Comparison of ENCODE assay signal across 1 cellular context in the genomic region with DNA sequence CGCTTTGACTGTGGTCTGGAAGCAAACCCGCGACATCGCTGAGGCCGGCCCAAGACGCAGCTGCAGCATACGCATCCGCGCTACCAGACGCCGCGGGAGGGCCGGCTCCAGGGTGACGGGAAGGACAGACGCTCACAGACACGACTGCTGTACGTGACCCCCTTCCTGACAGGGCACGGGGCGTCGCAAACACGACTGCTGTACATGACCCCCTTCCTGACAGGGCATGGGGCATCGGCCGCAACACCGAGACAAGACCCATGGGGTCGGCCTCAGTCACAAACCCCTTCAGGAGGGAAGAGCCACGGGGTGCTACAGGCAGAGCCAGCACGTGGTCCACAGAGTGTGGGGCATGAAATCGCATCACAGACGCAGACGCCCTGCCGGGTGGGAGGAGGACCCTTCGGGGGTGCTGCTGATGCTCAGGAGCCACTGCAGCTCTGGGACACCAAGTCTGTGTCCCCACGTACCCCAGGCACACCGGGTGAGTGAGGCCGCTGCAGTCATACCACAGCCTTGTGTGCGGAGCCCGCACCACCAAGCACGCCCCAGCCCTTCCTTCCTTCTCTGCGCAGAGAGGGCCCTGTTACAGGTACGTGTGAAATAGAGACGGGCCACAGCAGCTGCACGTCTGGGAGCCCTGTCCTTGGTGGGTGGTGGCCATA.
TF ChIP-seq lines count a peak whose summit lies in the region.

No MANE protein-coding gene starts in this region.

TF ChIP-seq in HepG2, 621 proteins besides CTCF, POLR2A, EP300 and RAD21 (continued from another document):
- TF ChIP-seq, protein P1, sequence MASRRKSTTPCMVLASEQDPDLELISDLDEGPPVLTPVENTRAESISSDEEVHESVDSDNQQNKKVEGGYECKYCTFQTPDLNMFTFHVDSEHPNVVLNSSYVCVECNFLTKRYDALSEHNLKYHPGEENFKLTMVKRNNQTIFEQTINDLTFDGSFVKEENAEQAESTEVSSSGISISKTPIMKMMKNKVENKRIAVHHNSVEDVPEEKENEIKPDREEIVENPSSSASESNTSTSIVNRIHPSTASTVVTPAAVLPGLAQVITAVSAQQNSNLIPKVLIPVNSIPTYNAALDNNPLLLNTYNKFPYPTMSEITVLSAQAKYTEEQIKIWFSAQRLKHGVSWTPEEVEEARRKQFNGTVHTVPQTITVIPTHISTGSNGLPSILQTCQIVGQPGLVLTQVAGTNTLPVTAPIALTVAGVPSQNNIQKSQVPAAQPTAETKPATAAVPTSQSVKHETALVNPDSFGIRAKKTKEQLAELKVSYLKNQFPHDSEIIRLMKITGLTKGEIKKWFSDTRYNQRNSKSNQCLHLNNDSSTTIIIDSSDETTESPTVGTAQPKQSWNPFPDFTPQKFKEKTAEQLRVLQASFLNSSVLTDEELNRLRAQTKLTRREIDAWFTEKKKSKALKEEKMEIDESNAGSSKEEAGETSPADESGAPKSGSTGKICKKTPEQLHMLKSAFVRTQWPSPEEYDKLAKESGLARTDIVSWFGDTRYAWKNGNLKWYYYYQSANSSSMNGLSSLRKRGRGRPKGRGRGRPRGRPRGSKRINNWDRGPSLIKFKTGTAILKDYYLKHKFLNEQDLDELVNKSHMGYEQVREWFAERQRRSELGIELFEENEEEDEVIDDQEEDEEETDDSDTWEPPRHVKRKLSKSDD (CRISPR knock-in tag; IDR thresholded peaks at IDR 0.05; ENCODE audit: low read depth) = no peak
- no peak for TF ChIP-seq TOPORS (CRISPR knock-in tag; IDR thresholded peaks at IDR 0.05)
- TF ChIP-seq PHF8 (CRISPR knock-in tag; IDR thresholded peaks at IDR 0.05) = no peak
- TF ChIP-seq, protein P2, sequence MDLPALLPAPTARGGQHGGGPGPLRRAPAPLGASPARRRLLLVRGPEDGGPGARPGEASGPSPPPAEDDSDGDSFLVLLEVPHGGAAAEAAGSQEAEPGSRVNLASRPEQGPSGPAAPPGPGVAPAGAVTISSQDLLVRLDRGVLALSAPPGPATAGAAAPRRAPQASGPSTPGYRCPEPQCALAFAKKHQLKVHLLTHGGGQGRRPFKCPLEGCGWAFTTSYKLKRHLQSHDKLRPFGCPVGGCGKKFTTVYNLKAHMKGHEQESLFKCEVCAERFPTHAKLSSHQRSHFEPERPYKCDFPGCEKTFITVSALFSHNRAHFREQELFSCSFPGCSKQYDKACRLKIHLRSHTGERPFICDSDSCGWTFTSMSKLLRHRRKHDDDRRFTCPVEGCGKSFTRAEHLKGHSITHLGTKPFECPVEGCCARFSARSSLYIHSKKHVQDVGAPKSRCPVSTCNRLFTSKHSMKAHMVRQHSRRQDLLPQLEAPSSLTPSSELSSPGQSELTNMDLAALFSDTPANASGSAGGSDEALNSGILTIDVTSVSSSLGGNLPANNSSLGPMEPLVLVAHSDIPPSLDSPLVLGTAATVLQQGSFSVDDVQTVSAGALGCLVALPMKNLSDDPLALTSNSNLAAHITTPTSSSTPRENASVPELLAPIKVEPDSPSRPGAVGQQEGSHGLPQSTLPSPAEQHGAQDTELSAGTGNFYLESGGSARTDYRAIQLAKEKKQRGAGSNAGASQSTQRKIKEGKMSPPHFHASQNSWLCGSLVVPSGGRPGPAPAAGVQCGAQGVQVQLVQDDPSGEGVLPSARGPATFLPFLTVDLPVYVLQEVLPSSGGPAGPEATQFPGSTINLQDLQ (CRISPR knock-in tag; IDR thresholded peaks at IDR 0.05) = no peak
- TF ChIP-seq DMAP1 (CRISPR knock-in tag; IDR thresholded peaks at IDR 0.05) = no peak
- no peak for TF ChIP-seq EZH2 (conservative IDR thresholded peaks at IDR 0.05; ENCODE audit: low read depth, low read length)
- TF ChIP-seq NCOR1 (IDR thresholded peaks at IDR 0.05; ENCODE audit: borderline replicate concordance, low read length) = no peak
- TF ChIP-seq, protein P3, sequence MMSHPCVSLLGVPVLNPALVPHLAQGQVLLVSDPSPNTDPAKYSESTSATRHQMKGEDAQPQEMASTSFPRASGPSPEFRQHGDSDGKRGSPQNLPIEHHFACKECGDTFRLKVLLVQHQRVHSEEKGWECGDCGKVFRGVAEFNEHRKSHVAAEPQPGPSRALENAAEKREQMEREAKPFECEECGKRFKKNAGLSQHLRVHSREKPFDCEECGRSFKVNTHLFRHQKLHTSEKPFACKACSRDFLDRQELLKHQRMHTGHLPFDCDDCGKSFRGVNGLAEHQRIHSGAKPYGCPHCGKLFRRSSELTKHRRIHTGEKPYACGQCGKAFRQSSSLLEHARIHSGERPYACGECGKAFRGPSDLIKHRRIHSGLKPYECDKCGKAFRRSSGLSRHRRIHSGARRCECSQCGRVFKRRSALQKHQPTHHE (CRISPR knock-in tag; IDR thresholded peaks at IDR 0.05; ENCODE audit: borderline replicate concordance) = no peak
- TF ChIP-seq JDP2 (CRISPR knock-in tag; IDR thresholded peaks at IDR 0.05; ENCODE audit: borderline replicate concordance) = no peak
- no peak for TF ChIP-seq ZNF460 (CRISPR knock-in tag; IDR thresholded peaks at IDR 0.05; ENCODE audit: borderline replicate concordance)
- no peak for TF ChIP-seq ZNF549 (CRISPR knock-in tag; IDR thresholded peaks at IDR 0.05)
